1 cellular context compared by ENCODE assay signal in genomic region chr16:8960788-8961109, GRCh38.
TF ChIP-seq lines count a peak whose summit lies in the region.

No MANE protein-coding gene starts in this region.

TF ChIP-seq in SK-N-SH treated with all-trans-retinoic acid at 6 μM for 48 hours, 23 proteins besides CTCF, POLR2A, EP300 and RAD21 (continued from another document):
- TF ChIP-seq CREB5 (CRISPR knock-in tag; IDR thresholded peaks at IDR 0.05; ENCODE audit: low read depth) (no peak), ZNF70 (CRISPR knock-in tag; IDR thresholded peaks at IDR 0.05) (no peak), RARB (CRISPR knock-in tag; IDR thresholded peaks at IDR 0.05) (no peak), ISL1 (CRISPR knock-in tag; IDR thresholded peaks at IDR 0.05) (no peak), PPARA (CRISPR knock-in tag; IDR thresholded peaks at IDR 0.05; ENCODE audit: borderline replicate concordance) (no peak), BACH2 (CRISPR knock-in tag; IDR thresholded peaks at IDR 0.05; ENCODE audit: borderline replicate concordance) (no peak), ESRRG (CRISPR knock-in tag; IDR thresholded peaks at IDR 0.05) (no peak), ARNTL (CRISPR knock-in tag; IDR thresholded peaks at IDR 0.05; ENCODE audit: borderline replicate concordance, low read depth) (no peak), ZC3H10 (CRISPR knock-in tag; IDR thresholded peaks at IDR 0.05) (no peak), CSDC2 (CRISPR knock-in tag; IDR thresholded peaks at IDR 0.05) (no peak), ZNF8 (CRISPR knock-in tag; IDR thresholded peaks at IDR 0.05) (no peak), POU6F1 (CRISPR knock-in tag; IDR thresholded peaks at IDR 0.05; ENCODE audit: borderline replicate concordance, low read depth) (no peak), OSR1 (CRISPR knock-in tag; IDR thresholded peaks at IDR 0.05) (no peak)
